Comparison of ENCODE assay signal across 8 cellular contexts in the genomic region with DNA sequence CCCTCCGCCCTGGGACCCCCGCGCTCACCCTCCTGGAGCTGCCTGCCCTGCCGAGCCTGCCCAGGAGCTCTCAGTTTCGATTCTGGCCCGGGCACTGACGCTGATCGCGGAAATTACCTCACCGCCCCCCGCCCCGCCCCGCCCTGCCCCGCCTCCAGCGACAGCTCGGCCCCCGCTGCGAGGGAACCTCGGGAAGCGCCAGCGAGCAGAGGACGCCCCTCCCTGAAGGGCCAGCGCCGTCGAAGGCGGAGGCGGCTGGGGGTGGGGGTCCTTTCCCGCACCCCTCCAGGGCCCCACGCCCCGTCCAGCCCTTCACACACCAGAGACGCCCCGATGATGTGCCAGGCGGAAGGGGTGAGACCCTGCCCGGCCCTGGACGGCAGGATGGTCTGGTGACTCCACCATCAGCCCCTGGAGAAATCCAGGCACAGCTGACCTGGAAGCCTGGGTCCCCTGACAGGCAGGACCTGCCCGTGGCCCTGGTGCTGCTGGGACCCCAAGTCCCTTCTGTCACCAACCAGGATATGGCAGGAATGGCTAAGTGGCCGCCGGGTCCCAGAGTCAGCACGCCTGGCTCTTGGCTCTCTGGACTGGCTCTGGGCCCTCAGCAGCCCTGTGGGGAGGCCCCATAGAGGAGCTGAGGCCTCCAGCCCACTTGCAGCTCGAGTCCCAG. TPM values are rescaled to one million over a fixed set of nuclear protein-coding genes. Genes with fewer than 3 reads are reported as not detected.
DNase-seq lines count a peak whose midpoint lies in the region; ATAC-seq and TF ChIP-seq lines count a peak whose summit lies in the region.

A gene with protein sequence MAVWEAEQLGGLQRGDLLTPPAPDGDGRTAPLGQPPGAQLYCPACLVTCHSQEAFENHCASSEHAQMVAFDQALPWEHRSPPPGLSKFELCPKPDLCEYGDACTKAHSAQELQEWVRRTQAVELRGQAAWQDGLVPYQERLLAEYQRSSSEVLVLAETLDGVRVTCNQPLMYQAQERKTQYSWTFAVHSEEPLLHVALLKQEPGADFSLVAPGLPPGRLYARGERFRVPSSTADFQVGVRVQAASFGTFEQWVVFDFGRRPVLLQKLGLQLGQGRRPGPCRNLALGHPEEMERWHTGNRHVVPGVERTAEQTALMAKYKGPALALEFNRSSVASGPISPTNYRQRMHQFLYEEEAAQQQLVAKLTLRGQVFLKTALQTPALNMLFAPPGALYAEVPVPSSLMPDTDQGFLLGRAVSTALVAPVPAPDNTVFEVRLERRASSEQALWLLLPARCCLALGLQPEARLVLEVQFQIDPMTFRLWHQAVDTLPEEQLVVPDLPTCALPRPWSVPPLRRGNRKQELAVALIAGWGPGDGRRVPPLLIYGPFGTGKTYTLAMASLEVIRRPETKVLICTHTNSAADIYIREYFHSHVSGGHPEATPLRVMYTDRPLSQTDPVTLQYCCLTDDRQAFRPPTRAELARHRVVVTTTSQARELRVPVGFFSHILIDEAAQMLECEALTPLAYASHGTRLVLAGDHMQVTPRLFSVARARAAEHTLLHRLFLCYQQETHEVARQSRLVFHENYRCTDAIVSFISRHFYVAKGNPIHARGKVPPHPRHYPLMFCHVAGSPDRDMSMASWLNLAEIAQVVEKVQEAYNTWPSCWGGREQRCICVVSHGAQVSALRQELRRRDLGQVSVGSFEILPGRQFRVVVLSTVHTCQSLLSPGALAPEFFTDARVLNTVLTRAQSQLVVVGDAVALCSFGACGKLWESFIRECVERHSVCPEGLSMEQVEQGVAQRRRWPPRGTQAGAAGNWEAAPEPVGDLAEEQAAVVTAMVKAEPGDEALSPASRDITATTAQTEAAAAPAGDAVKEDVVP (N-terminal part only) (minus strand): TSS at position 84 of the 673 bp plus-strand sequence. CDS start 1,854 bp downstream, outside the sequence.

- H3K36me3 ChIP-seq in muscle layer of duodenum (ENCODE audit: control insufficient read depth in 1 of 2, insufficient read depth in 2 of 2, low read length in 2 of 2), result peaks cover 0 to 7% of the 10 kb centered on the region in 2 donors

- peak within 1 kb of the TSS; percentile 31 for H3K27ac ChIP-seq in muscle layer of duodenum (ENCODE audit: low read length)

- POLR2A ChIA-PET in HEK293T (lab: Yijun Ruan, JAX), result interaction anchor here (0.6 to 2.0 kb wide), 14 partner anchors 9 to 134 kb away, joined by 3 to 10 read pairs (median 4); a partner anchor contains a TSS

- H3K27me3 ChIP-seq in muscle layer of duodenum (ENCODE audit: low read depth, low read length), result peaks cover 3% of the 10 kb centered on the region

- DNase-seq in DMS53 treated with DMSO at 0.1 percent for 48 hours (lab: John Stamatoyannopoulos, UW; ENCODE audit: unreplicated experiment) (peak; percentile 47), HEK293T (ENCODE audit: extremely low spot score) (peak; percentile 78), NOMO-1 treated with DMSO at 0.1 percent for 48 hours (lab: John Stamatoyannopoulos, UW; ENCODE audit: unreplicated experiment) (peak; percentile 64), activated T-cell treated with anti-CD3 and anti-CD28 coated beads for 24 hours (ENCODE audit: low read depth) (peak; percentile 27), stromal cell of bone marrow (ENCODE audit: low read depth) (peak; percentile 54)

- H3K9me3 ChIP-seq in muscle layer of duodenum (ENCODE audit: control insufficient read depth in 1 of 2, low read length in 2 of 2), result no peaks in the 10 kb centered on the region

- CTCF ChIA-PET in HEK293T (lab: Yijun Ruan, JAX), result interaction anchor here (0.6 kb wide), 1 partner anchor 702 kb away, joined by 4 read pairs; no protein-coding TSS in a partner anchor

- ATAC-seq in esophagus mucosa (peak; percentile 79), HG03139 (IDR thresholded peaks at IDR 0.05; ENCODE audit: unreplicated experiment) (no peak)

- peak within 1 kb of the TSS; percentile 71 to 79 for H3K4me3 ChIP-seq in muscle layer of duodenum (ENCODE audit: low read depth in 1 of 2, low read length in 2 of 2)

- H3K4me1 ChIP-seq in muscle layer of duodenum (ENCODE audit: control insufficient read depth in 1 of 2, insufficient read depth in 2 of 2, low read length in 2 of 2), result peaks cover 0 to 13% of the 10 kb centered on the region in 2 donors

TF ChIP-seq in HEK293T, 16 proteins besides CTCF, POLR2A, EP300 and RAD21:
- TF ChIP-seq TARDBP (IDR thresholded peaks at IDR 0.05), result no peak
- TF ChIP-seq NFRKB (IDR thresholded peaks at IDR 0.05), result no peak
- no peak for TF ChIP-seq CTBP1 (IDR thresholded peaks at IDR 0.05; ENCODE audit: borderline replicate concordance)
- TF ChIP-seq SP1 (IDR thresholded peaks at IDR 0.05), result no peak
- TF ChIP-seq, protein P1, sequence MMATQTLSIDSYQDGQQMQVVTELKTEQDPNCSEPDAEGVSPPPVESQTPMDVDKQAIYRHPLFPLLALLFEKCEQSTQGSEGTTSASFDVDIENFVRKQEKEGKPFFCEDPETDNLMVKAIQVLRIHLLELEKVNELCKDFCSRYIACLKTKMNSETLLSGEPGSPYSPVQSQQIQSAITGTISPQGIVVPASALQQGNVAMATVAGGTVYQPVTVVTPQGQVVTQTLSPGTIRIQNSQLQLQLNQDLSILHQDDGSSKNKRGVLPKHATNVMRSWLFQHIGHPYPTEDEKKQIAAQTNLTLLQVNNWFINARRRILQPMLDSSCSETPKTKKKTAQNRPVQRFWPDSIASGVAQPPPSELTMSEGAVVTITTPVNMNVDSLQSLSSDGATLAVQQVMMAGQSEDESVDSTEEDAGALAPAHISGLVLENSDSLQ (IDR thresholded peaks at IDR 0.05), result no peak
- no peak for TF ChIP-seq LEF1 (IDR thresholded peaks at IDR 0.05; ENCODE audit: borderline replicate concordance)
- no peak for TF ChIP-seq ZNF384 (IDR thresholded peaks at IDR 0.05)
- no peak for TF ChIP-seq SUZ12 (IDR thresholded peaks at IDR 0.05)
- TF ChIP-seq L3MBTL2 (conservative IDR thresholded peaks at IDR 0.05), result no peak
- no peak for TF ChIP-seq FOXA1 (IDR thresholded peaks at IDR 0.05)
- no peak for TF ChIP-seq ELF4 (IDR thresholded peaks at IDR 0.05)
- TF ChIP-seq HDGF (IDR thresholded peaks at IDR 0.05; ENCODE audit: borderline replicate concordance), result no peak
- no peak for TF ChIP-seq FOXK2 (IDR thresholded peaks at IDR 0.05)
- no peak for TF ChIP-seq ARNT (IDR thresholded peaks at IDR 0.05)

RNA-seq across cellular contexts. Expression of the gene that starts here (rescaled TPM):
- 32.0 TPM for total RNA-seq in esophagus mucosa

Comparison
In these comparisons a context has a peak if more than half of its experiments do, and no peak if none do; other contexts are left out.
1. DNase-seq: peak in every context shown above with its lines; median percentile 78 in HEK293T; 64 in NOMO-1 treated with DMSO at 0.1 percent for 48 hours; 54 in stromal cell of bone marrow; 47 in DMS53 treated with DMSO at 0.1 percent for 48 hours; 27 in activated T-cell treated with anti-CD3 and anti-CD28 coated beads for 24 hours.